In the genomic region with DNA sequence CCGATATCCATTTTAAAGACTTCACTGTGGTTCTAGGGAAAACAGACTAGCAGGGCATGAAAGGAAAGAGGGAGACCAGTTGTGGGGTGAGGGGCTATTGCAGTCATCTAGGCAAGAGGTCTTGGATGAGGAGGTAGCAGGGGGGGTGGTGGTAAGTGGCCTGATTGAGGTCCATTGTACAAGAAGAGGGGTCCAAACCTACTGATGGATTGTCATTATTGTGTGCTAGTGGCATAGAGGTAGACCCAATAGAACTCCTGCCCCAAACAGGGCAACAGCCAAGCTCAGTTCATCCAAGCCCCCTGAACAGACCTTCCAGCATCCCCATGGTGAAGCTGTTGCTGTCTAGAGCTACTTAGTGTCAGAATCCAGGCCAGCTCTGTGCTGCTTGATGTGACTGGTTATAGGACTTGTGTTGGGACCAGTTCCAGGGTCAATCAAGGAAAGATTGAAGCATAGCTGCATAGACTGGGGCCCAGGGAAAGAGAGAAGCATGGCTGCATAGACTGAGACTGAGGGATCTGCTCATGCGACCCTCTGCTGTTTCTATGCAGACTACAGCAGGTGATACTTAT, we compare ENCODE assay signal across 1 cellular context.
TF ChIP-seq lines count a peak whose summit lies in the region.

No MANE protein-coding gene starts in this region.

TF ChIP-seq in endothelial cell of umbilical vein, 7 proteins besides CTCF, POLR2A, EP300 and RAD21 (continued from another document):
- no peak for TF ChIP-seq FOS (IDR thresholded peaks at IDR 0.05; ENCODE audit: borderline replicate concordance, insufficient read depth, low read length)
